In genomic region chr1:3796215-3797193, GRCh38 we compare ENCODE assay signal across 8 cellular contexts. TPM values are rescaled to one million over a fixed set of nuclear protein-coding genes. Genes with fewer than 3 reads are reported as not detected.
DNase-seq lines count a peak whose midpoint lies in the region; ATAC-seq and TF ChIP-seq lines count a peak whose summit lies in the region.

TSS of gene LRRC47 (minus strand) at chr1:3796498. CDS start at chr1:3796476, 22 bp downstream.

- peak; percentile 88 for ATAC-seq in foreskin keratinocyte

- H3K27me3 ChIP-seq in H7 (ENCODE audit: control insufficient read depth, insufficient read depth, low read length) (no peaks in the 10 kb centered on the region), Loucy (ENCODE audit: insufficient read depth, low read length, poor library complexity, severe bottlenecking) (peaks cover 9% of the 10 kb centered on the region), foreskin keratinocyte (no peaks in the 10 kb centered on the region), neuron (ENCODE audit: insufficient read depth, low read length) (no peaks in the 10 kb centered on the region)

- H4K20me1 ChIP-seq in Loucy (ENCODE audit: insufficient read depth, low read length, poor library complexity, severe bottlenecking) = peaks cover 35% of the 10 kb centered on the region

- H3K4me3 ChIP-seq in H7 (ENCODE audit: insufficient read depth, low read depth, low read length) (peak within 1 kb of the TSS; percentile 88), Loucy (ENCODE audit: low read length, poor library complexity, severe bottlenecking) (peak within 1 kb of the TSS; percentile 87), neuron (ENCODE audit: low read length) (peak within 1 kb of the TSS; percentile 78)

- no peaks in the 10 kb centered on the region for H3K9me3 ChIP-seq in Loucy (ENCODE audit: insufficient read depth, low read depth, low read length)
- no peaks in the 10 kb centered on the region for H3K9me3 ChIP-seq in neuron (ENCODE audit: low read length)

- in situ Hi-C loops in G401 (cut with HindIII; ENCODE audit: low sequenced_read_pairs) = no loop called here
- in situ Hi-C loops in SK-MEL-5 (cut with HindIII; ENCODE audit: low pct_unique_long_range_greater_than_20kb, low sequenced_read_pairs) = no loop called here

- H3K9ac ChIP-seq in Loucy (ENCODE audit: low read depth, low read length, poor library complexity, severe bottlenecking) = peak within 1 kb of the TSS; percentile 89

- DNase-seq in G401 (ENCODE audit: low spot score) (peak; percentile 93), H7 (peak; percentile 95), SK-MEL-5 (ENCODE audit: low read depth, low spot score) (peak; percentile 90), foreskin keratinocyte (peak; percentile 69 to 85), stromal cell of bone marrow (ENCODE audit: low read depth) (peak; percentile 86)
- DNase-seq in activated naive CD4-positive, alpha-beta T cell (lab: John Stamatoyannopoulos, UW) = peak; percentile 84 to 92 (median 84)

- H3K27ac ChIP-seq in foreskin keratinocyte = no peak within 1 kb of the TSS

- no peaks in the 10 kb centered on the region for H3K9me2 ChIP-seq in Loucy (replicated peaks; ENCODE audit: low read depth, low read length)

- TF ChIP-seq CTCF in Loucy (conservative IDR thresholded peaks at IDR 0.05; ENCODE audit: low read length) (no peak), foreskin keratinocyte (conservative IDR thresholded peaks at IDR 0.05) (no peak)

- H3K4me1 ChIP-seq in Loucy (ENCODE audit: insufficient read depth, low read length, poor library complexity, severe bottlenecking) (peaks cover 31% of the 10 kb centered on the region), foreskin keratinocyte (peaks cover 11% of the 10 kb centered on the region), neuron (ENCODE audit: insufficient read depth, low read length) (peaks cover 11% of the 10 kb centered on the region)

- peaks cover 45% of the 10 kb centered on the region for H3K79me2 ChIP-seq in Loucy (ENCODE audit: insufficient read depth, low read length)

- H3F3A ChIP-seq in Loucy (ENCODE audit: low read depth) = no peaks in the 10 kb centered on the region

- H2AFZ ChIP-seq in Loucy (ENCODE audit: low read length) (peak within 1 kb of the TSS; percentile 100), neuron (ENCODE audit: low read depth, low read length) (peak within 1 kb of the TSS; percentile 53)

- H3K4me2 ChIP-seq in Loucy (ENCODE audit: low read depth, low read length, poor library complexity, severe bottlenecking) = peak within 1 kb of the TSS; percentile 100

- H3K36me3 ChIP-seq in H7 (replicated peaks; ENCODE audit: control insufficient read depth, insufficient read depth, low read length) (no peaks in the 10 kb centered on the region), Loucy (ENCODE audit: insufficient read depth, low read length) (no peaks in the 10 kb centered on the region), neuron (ENCODE audit: insufficient read depth, low read length) (peaks cover 7% of the 10 kb centered on the region)

RNA-seq across cellular contexts. Expression of gene LRRC47, which starts in this region (rescaled TPM):
- total RNA-seq in G401 (2014; rRNA removed; shearing (Covaris generic)) = 35.4 and 41.8 TPM in 2 replicates
- total RNA-seq in H7 (2014; rRNA removed; shearing (Covaris generic)) = 113 and 130 TPM in 2 replicates
- 27.9 and 40.6 TPM in 2 replicates for total RNA-seq in SK-MEL-5 (2014; rRNA removed; shearing (Covaris generic))
- polyA plus RNA-seq in SK-MEL-5 (2015; cell fraction: cytosol; rRNA removed) = 45.6 and 46.3 TPM in 2 replicates
- 48.1 and 57.4 TPM in 2 replicates for polyA plus RNA-seq in SK-MEL-5 (2015; cell fraction: nucleus; rRNA removed)
- total RNA-seq in foreskin keratinocyte = 30.5 and 33.2 TPM in 2 replicates
- 29.3 and 31.8 TPM in 2 replicates for polyA plus RNA-seq in foreskin keratinocyte
